Comparison of ENCODE assay signal across 19 cellular contexts in genomic region chr3:35043040-35043439, GRCh38.
"Had no signal": no experiment of that assay in that cellular context is flagged by ENCODE, and none has a peak within 500 bp of the region (broad histone marks: within the 10 kb centered on the region; RNA-seq: fewer than 3 reads in every experiment).

No MANE protein-coding gene starts in this region.

- DNase-seq: dermis blood vessel endothelial cell; effector CD4-positive, alpha-beta T cell; effector memory CD4-positive, alpha-beta T cell; foreskin keratinocyte; heart left ventricle; hippocampal formation; left cardiac atrium; left lung; left ventricle myocardium superior; lower lobe of right lung; mesenchymal stem cell; naive B cell; naive thymus-derived CD8-positive, alpha-beta T cell had no signal

- H3K4me3 ChIP-seq: coronary artery, dorsolateral prefrontal cortex, esophagus muscularis mucosa, gastroesophageal sphincter, heart left ventricle, left lung, lower lobe of right lung, mucosa of descending colon had no signal

- H3K27ac ChIP-seq: coronary artery, dorsolateral prefrontal cortex, esophagus muscularis mucosa, foreskin keratinocyte, gastroesophageal sphincter, heart left ventricle, left lung, lower lobe of right lung had no signal

- H3K4me3 Mint-ChIP-seq: mesothelial cell of epicardium; naive B cell; naive thymus-derived CD8-positive, alpha-beta T cell had no signal

- H3K4me1 Mint-ChIP-seq: mesothelial cell of epicardium; naive B cell; naive thymus-derived CD8-positive, alpha-beta T cell had no signal

- H3K27ac Mint-ChIP-seq: mesothelial cell of epicardium, naive B cell had no signal

- H3K27me3 ChIP-seq: dorsolateral prefrontal cortex, esophagus muscularis mucosa, foreskin keratinocyte, gastroesophageal sphincter, heart left ventricle, left lung had no signal

- H3K27me3 Mint-ChIP-seq: naive B cell; naive thymus-derived CD8-positive, alpha-beta T cell had no signal

- H3K4me1 ChIP-seq: esophagus muscularis mucosa, foreskin keratinocyte, gastroesophageal sphincter, heart left ventricle, left lung, lower lobe of right lung had no signal

- H3K9me3 Mint-ChIP-seq: mesothelial cell of epicardium had no signal

- H3K9me3 ChIP-seq: esophagus muscularis mucosa, gastroesophageal sphincter, heart left ventricle, left lung, lower lobe of right lung, mucosa of descending colon had no signal

- H3K36me3 Mint-ChIP-seq: mesothelial cell of epicardium; naive B cell; naive thymus-derived CD8-positive, alpha-beta T cell had no signal

- H3K36me3 ChIP-seq: esophagus muscularis mucosa, gastroesophageal sphincter, heart left ventricle, left lung, lower lobe of right lung had no signal
